ENCODE assay signal across 1 cellular context in the genomic region with DNA sequence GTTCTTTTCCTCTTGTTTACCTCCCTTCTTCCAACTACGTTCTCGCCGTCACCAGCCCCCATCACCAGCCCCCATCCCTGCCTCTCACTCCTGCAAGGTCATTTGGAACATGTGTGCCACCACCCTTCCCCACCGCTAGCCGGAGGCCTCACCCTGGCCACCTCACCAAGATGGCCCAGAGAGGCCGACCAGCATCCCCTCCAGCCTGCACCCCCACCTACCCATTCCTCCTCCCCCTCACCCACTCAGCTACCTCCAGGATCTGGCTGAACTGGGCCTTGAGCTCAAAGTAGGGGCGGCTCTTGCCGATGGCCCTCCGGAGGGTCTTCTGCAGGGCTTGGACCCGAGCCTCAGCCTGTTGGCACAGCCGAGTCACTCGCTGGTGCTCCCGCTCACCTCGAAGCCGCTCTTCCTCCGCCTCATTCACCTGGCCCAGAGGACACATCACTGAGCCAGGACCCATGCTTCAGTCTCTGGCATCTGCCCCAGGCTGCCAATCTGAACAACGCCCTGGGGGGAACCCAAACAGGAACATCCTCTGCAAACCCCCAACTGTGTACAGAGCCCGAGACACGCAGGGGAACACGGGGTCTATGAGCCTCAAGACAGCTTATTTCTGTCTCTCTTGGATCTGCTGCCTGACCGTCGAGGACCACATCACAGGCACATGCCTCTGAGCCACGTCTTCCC.
A peak's percentile ranks its signal among the peaks of the same experiment; 100 is the strongest.
TF ChIP-seq lines count a peak whose summit lies in the region.

No MANE protein-coding gene starts in this region.

TF ChIP-seq in K562, 482 proteins besides CTCF, POLR2A, EP300 and RAD21:
- TF ChIP-seq SUPT5H (IDR thresholded peaks at IDR 0.05): peak; percentile 27; the same call in 1 of the 2 replicates
- TF ChIP-seq, protein P1, sequence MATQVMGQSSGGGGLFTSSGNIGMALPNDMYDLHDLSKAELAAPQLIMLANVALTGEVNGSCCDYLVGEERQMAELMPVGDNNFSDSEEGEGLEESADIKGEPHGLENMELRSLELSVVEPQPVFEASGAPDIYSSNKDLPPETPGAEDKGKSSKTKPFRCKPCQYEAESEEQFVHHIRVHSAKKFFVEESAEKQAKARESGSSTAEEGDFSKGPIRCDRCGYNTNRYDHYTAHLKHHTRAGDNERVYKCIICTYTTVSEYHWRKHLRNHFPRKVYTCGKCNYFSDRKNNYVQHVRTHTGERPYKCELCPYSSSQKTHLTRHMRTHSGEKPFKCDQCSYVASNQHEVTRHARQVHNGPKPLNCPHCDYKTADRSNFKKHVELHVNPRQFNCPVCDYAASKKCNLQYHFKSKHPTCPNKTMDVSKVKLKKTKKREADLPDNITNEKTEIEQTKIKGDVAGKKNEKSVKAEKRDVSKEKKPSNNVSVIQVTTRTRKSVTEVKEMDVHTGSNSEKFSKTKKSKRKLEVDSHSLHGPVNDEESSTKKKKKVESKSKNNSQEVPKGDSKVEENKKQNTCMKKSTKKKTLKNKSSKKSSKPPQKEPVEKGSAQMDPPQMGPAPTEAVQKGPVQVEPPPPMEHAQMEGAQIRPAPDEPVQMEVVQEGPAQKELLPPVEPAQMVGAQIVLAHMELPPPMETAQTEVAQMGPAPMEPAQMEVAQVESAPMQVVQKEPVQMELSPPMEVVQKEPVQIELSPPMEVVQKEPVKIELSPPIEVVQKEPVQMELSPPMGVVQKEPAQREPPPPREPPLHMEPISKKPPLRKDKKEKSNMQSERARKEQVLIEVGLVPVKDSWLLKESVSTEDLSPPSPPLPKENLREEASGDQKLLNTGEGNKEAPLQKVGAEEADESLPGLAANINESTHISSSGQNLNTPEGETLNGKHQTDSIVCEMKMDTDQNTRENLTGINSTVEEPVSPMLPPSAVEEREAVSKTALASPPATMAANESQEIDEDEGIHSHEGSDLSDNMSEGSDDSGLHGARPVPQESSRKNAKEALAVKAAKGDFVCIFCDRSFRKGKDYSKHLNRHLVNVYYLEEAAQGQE (CRISPR knock-in tag; IDR thresholded peaks at IDR 0.05; ENCODE audit: low read depth): no peak
